In the genomic region with DNA sequence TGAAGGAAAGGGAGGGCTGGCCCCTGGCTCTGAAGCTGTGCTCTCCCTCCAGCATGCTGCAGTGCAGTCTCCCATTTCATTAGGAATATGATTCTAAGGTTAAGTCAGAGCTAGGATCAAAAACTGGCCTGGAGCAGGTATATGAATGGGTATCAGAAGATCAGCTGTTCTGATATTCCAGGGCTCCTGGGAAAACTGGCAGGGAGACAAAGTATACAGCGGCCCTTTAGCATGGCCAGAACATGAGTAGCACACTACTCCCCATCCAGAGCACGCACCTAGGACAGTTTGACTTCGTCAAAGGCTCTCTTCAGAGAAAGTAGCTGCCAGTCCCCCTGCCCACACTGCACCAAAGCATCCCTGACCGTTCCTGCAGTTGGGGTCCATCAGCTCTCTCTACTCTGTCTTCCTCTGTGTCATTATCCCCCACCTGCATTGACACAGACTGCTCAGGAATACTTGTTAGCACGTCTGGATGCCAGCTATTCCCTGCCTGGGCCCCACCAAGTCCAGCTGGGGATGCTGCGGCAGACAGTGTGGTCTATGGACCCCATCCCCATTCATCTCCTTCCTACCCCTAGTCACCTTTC, we compare ENCODE assay signal across 1 cellular context.
TF ChIP-seq lines count a peak whose summit lies in the region.

No MANE protein-coding gene starts in this region.

TF ChIP-seq in HepG2, 621 proteins besides CTCF, POLR2A, EP300 and RAD21:
- TF ChIP-seq ZNF629 (CRISPR knock-in tag; conservative IDR thresholded peaks at IDR 0.05), result 0 out of 2 replicates have a peak, but pooled peaks have one; percentile 2
- TF ChIP-seq, protein P1, sequence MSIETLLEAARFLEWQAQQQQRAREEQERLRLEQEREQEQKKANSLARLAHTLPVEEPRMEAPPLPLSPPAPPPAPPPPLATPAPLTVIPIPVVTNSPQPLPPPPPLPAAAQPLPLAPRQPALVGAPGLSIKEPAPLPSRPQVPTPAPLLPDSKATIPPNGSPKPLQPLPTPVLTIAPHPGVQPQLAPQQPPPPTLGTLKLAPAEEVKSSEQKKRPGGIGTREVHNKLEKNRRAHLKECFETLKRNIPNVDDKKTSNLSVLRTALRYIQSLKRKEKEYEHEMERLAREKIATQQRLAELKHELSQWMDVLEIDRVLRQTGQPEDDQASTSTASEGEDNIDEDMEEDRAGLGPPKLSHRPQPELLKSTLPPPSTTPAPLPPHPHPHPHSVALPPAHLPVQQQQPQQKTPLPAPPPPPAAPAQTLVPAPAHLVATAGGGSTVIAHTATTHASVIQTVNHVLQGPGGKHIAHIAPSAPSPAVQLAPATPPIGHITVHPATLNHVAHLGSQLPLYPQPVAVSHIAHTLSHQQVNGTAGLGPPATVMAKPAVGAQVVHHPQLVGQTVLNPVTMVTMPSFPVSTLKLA (IDR thresholded peaks at IDR 0.05), result no peak
TF ChIP-seq in HepG2: peak in this region for 1.
